In the genomic region with DNA sequence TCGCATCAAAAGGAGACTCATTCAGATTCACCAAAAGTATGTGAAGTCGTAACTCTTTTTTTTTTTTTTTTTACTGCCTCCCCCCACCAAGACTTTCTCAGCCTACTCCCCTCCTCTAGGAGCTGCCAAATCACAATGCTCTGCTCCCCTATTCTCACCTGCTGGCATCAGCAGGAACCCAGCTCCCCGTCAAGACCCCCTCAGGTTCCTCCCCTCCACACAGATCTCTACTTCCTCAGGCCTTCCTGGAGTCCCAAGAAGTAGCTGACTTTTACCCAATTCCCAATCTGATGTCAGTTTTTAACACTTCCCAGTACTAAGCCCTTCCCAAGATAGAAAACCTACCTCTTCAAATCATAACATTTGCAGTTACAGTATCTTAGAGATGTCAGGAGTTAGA, we compare ENCODE assay signal across 15 cellular contexts.
"Had no signal": no experiment of that assay in that cellular context is flagged by ENCODE, and none has a peak within 500 bp of the region (broad histone marks: within the 10 kb centered on the region; RNA-seq: fewer than 3 reads in every experiment).

No MANE protein-coding gene starts in this region.

- H3K9me3 ChIP-seq: body of pancreas, gastroesophageal sphincter, thyroid gland had no signal

- H3K27me3 ChIP-seq: body of pancreas, thyroid gland had no signal

- H3K36me3 ChIP-seq: gastroesophageal sphincter, thyroid gland had no signal

- H3K9me3 Mint-ChIP-seq: activated CD4-positive, alpha-beta memory T cell treated with anti-CD3 and anti-CD28 coated beads for 36 hours; activated naive CD4-positive, alpha-beta T cell treated with anti-CD3 and anti-CD28 coated beads, Interleukin-2, amount 10 ng/mL, durations not matched to agents 7 days and 5 days; activated T-helper 2 cell treated with anti-CD3 and anti-CD28 coated beads, Interferon-gamma antibody, Interleukin-2, Interleukin-4, amounts not matched to agents 10 μg/mL and 5 μg/mL and 100 μg/mL, durations not matched to agents 14 hours and 24 hours and 36 hours; effector memory CD8-positive, alpha-beta T cell had no signal

- H3K27me3 Mint-ChIP-seq: activated CD4-positive, alpha-beta memory T cell treated with anti-CD3 and anti-CD28 coated beads for 36 hours; effector memory CD8-positive, alpha-beta T cell had no signal

- H3K27ac ChIP-seq: parathyroid adenoma had no signal

- DNase-seq: activated CD4-positive, alpha-beta memory T cell treated with anti-CD3 and anti-CD28 coated beads for 36 hours; activated naive CD4-positive, alpha-beta T cell treated with anti-CD3 and anti-CD28 coated beads, Interleukin-2, amount 10 ng/mL, durations not matched to agents 7 days and 5 days; body of pancreas; central memory CD4-positive, alpha-beta T cell; cortex of kidney; effector memory CD8-positive, alpha-beta T cell; islet precursor cell; stimulated activated CD4-positive, alpha-beta T cell treated with anti-CD3 and anti-CD28 coated beads, Interleukin-4, amount 100 ng/mL, for 1 hour; T-helper 2 cell; thyroid gland had no signal

- H3K27ac Mint-ChIP-seq: activated CD4-positive, alpha-beta memory T cell treated with anti-CD3 and anti-CD28 coated beads for 36 hours; activated T-helper 2 cell treated with anti-CD3 and anti-CD28 coated beads, Interferon-gamma antibody, Interleukin-2, Interleukin-4, amounts not matched to agents 10 μg/mL and 5 μg/mL and 100 μg/mL, durations not matched to agents 14 hours and 24 hours and 36 hours had no signal

- ATAC-seq: body of pancreas; effector memory CD8-positive, alpha-beta T cell; gastroesophageal sphincter; left lobe of liver had no signal

- H3K9ac ChIP-seq: parathyroid adenoma had no signal

- H3K36me3 Mint-ChIP-seq: activated CD4-positive, alpha-beta memory T cell treated with anti-CD3 and anti-CD28 coated beads for 36 hours had no signal

- H2AFZ ChIP-seq: parathyroid adenoma had no signal

- H3K4me3 ChIP-seq: body of pancreas, gastroesophageal sphincter, thyroid gland had no signal

- H3K4me3 Mint-ChIP-seq: activated CD4-positive, alpha-beta memory T cell treated with anti-CD3 and anti-CD28 coated beads for 36 hours; activated naive CD4-positive, alpha-beta T cell treated with anti-CD3 and anti-CD28 coated beads, Interleukin-2, amount 10 ng/mL, durations not matched to agents 7 days and 5 days; neural crest cell had no signal
